Comparison of ENCODE assay signal across 9 cellular contexts in genomic region chr3:126473292-126474168, GRCh38. TPM values are rescaled to one million over a fixed set of nuclear protein-coding genes. Genes with fewer than 3 reads are reported as not detected.
DNase-seq lines count a peak whose midpoint lies in the region; ATAC-seq and TF ChIP-seq lines count a peak whose summit lies in the region.
"Had no signal": no experiment of that assay in that cellular context is flagged by ENCODE, and none has a peak within 500 bp of the region (broad histone marks: within the 10 kb centered on the region; RNA-seq: fewer than 3 reads in every experiment).

No MANE protein-coding gene starts in this region.

- peaks cover 8 to 25% of the 10 kb centered on the region in 2 donors for H3K36me3 Mint-ChIP-seq in naive B cell

- H4K20me1 ChIP-seq in KMS-11 (ENCODE audit: insufficient read depth) = no peaks in the 10 kb centered on the region
- H4K20me1 ChIP-seq in mammary epithelial cell (ENCODE audit: insufficient read depth, low read length) = no peaks in the 10 kb centered on the region

- intact Hi-C loops in mammary epithelial cell (cut with micrococcal nuclease) = loop anchor here (2.0 kb wide), 2 partner anchors 215 to 339 kb away; no protein-coding TSS in a partner anchor
- intact Hi-C loops in thyroid gland (cut with DNase I) = loop anchor here (10.0 kb wide), 1 partner anchor 209 kb away; no protein-coding TSS in a partner anchor

- H3K9me3 ChIP-seq in mammary epithelial cell (replicated peaks; ENCODE audit: insufficient read depth, low read length) = no peaks in the 10 kb centered on the region
- no peaks in the 10 kb centered on the region for H3K9me3 ChIP-seq in thyroid gland

- H3K36me3 ChIP-seq in KMS-11 (ENCODE audit: insufficient read depth) = peaks cover 10% of the 10 kb centered on the region; the same call in 1 of the 2 replicates
- peaks cover 17% of the 10 kb centered on the region for H3K36me3 ChIP-seq in mammary epithelial cell (ENCODE audit: insufficient read depth, low read length)
- peaks cover 28 to 30% of the 10 kb centered on the region in 2 donors for H3K36me3 ChIP-seq in thyroid gland

- peaks cover 45 to 52% (median 51%) of the 10 kb centered on the region in 3 donors for H3K4me1 Mint-ChIP-seq in naive B cell

- H3K4me1 ChIP-seq in KMS-11 (ENCODE audit: low read depth, poor library complexity, severe bottlenecking) = peaks cover 26% of the 10 kb centered on the region
- H3K4me1 ChIP-seq in mammary epithelial cell (ENCODE audit: insufficient read depth, low read length) = peaks cover 34% of the 10 kb centered on the region
- peaks cover 34 to 35% of the 10 kb centered on the region in 2 donors for H3K4me1 ChIP-seq in thyroid gland

- H2AFZ ChIP-seq in KMS-11 (ENCODE audit: low read depth) (no peak overlapping the region), mammary epithelial cell (ENCODE audit: low read depth, low read length) (no peak overlapping the region)

- H3K27ac ChIP-seq in C4-2B = peak overlapping the region; percentile 89
- H3K27ac ChIP-seq in KMS-11 = no peak overlapping the region
- no peak overlapping the region for H3K27ac ChIP-seq in mammary epithelial cell (ENCODE audit: insufficient read depth, low read depth, low read length)
- H3K27ac ChIP-seq in thyroid gland = no peak overlapping the region

- CTCF ChIA-PET in mammary epithelial cell (lab: Charles Lee; ENCODE audit: low non-redundant PET) = no interaction called here

- no peak for DNase-seq in mammary epithelial cell
- DNase-seq in naive B cell = no peak
- no peak for DNase-seq in NCI-H2227 (lab: John Stamatoyannopoulos, UW; ENCODE audit: unreplicated experiment)
- DNase-seq in thyroid gland = no peak

- peak overlapping the region; percentile 65 to 90 (median 83) for H3K4me3 Mint-ChIP-seq in naive B cell

- no peak for ATAC-seq in naive B cell (ENCODE audit: low read depth in 2 of 2)
- no peak for ATAC-seq in HG02642 (IDR thresholded peaks at IDR 0.05; ENCODE audit: poor library complexity, unreplicated experiment)
- no peak for ATAC-seq in activated CD4-positive, CD25-positive, alpha-beta regulatory T cell treated with anti-CD3 and anti-CD28 coated beads, Interleukin-2, amount 50 U/mL, for 24 hours

- H3K9ac ChIP-seq in KMS-11 = no peak overlapping the region
- no peak overlapping the region for H3K9ac ChIP-seq in mammary epithelial cell (ENCODE audit: insufficient read depth, low read length)

- dilution Hi-C loops in mammary epithelial cell (cut with HindIII; ENCODE audit: low sequenced_read_pairs) = no loop called here

- no peak for TF ChIP-seq CTCF in C4-2B (conservative IDR thresholded peaks at IDR 0.05)
- no peak for TF ChIP-seq CTCF in KMS-11 (conservative IDR thresholded peaks at IDR 0.05; ENCODE audit: low read depth, low read length)
- no peak for TF ChIP-seq CTCF in mammary epithelial cell (conservative IDR thresholded peaks at IDR 0.05 in 1 of 2, IDR thresholded peaks at IDR 0.05 in 1 of 2; ENCODE audit: extremely low read depth in 1 of 2, insufficient read depth in 1 of 2, low read depth in 1 of 2, low read length in 2 of 2)
- no peak for TF ChIP-seq CTCF in thyroid gland (IDR thresholded peaks at IDR 0.05)

- no peak for TF ChIP-seq POLR2A in thyroid gland (IDR thresholded peaks at IDR 0.05)

- peak overlapping the region; percentile 12 to 93 (median 44) for H3K27ac Mint-ChIP-seq in naive B cell

- H3K4me2 ChIP-seq in KMS-11 (peak overlapping the region; percentile 65; the same call in 1 of the 2 replicates), mammary epithelial cell (ENCODE audit: insufficient read depth, low read depth, low read length) (peak overlapping the region; percentile 75)

- H3K27me3 ChIP-seq in KMS-11 (ENCODE audit: insufficient read depth, low read depth) = no peaks in the 10 kb centered on the region
- H3K27me3 ChIP-seq in mammary epithelial cell (ENCODE audit: insufficient read depth, low read length) = no peaks in the 10 kb centered on the region
- no peaks in the 10 kb centered on the region for H3K27me3 ChIP-seq in thyroid gland

- H3K79me2 ChIP-seq in KMS-11 (ENCODE audit: insufficient read depth, low read depth) (peaks cover 50% of the 10 kb centered on the region), mammary epithelial cell (ENCODE audit: insufficient read depth, low read length) (peaks cover 66% of the 10 kb centered on the region)

- 90% methylated on average over 6 of the region's 14 CpGs for WGBS in mammary epithelial cell (ENCODE audit: low coverage, missing lambda C conversion rate)
- 68 to 73% methylated on average over 7 to 14 of the region's 14 CpGs for WGBS in thyroid gland, 2 donors

- H3K27me3 Mint-ChIP-seq in naive B cell = no peaks in the 10 kb centered on the region

- no peaks in the 10 kb centered on the region for H3K9me3 Mint-ChIP-seq in naive B cell

- in situ Hi-C loops in mammary epithelial cell (cut with MboI; ENCODE audit: low sequenced_read_pairs in 2 of 2) = no loop called here

- peak overlapping the region; percentile 0 for H3K4me3 ChIP-seq in KMS-11 (IDR thresholded peaks at IDR 0.05; ENCODE audit: insufficient read depth, low read depth, low read length)
- H3K4me3 ChIP-seq in mammary epithelial cell (replicated peaks in 1 of 3; ENCODE audit: insufficient read depth in 1 of 3, low read depth in 2 of 3, low read length in 3 of 3) = peak overlapping the region in 1 of 3 experiments; percentile 1
- H3K4me3 ChIP-seq in thyroid gland (replicated peaks in 1 of 3) = peak overlapping the region in 1 of 3 donors; percentile 57

- BruUV-seq in mammary epithelial cell (replicated peaks; lab: Mats Ljungman, UMichigan) = no TSS peak

RNA-seq across cellular contexts. Expression of gene ZXDC, which starts 2.2 kb away (rescaled TPM):
- 10 to 100 TPM; 27.2 to 30.3 TPM for total RNA-seq in mammary epithelial cell
- polyA plus RNA-seq in mammary epithelial cell = 8.7 TPM
- polyA minus RNA-seq in mammary epithelial cell = 28.0 TPM
- polyA plus RNA-seq in naive B cell (ENCODE audit: low read depth in 6 of 6) = 10 to 100 TPM; 11.9 to 26.9 (median 16.2) TPM
- 10 to 100 TPM; 51.5 to 96.8 (median 57.4) TPM for total RNA-seq in thyroid gland

RNA-seq across cellular contexts. Expression of gene UROC1, which starts 44.0 kb away (rescaled TPM):
- total RNA-seq in mammary epithelial cell (not detected), thyroid gland (not detected)
- polyA plus RNA-seq in mammary epithelial cell (not detected), naive B cell (ENCODE audit: low read depth in 6 of 6) (not detected)
- not detected for polyA minus RNA-seq in mammary epithelial cell
- total RNA-seq: lower leg skin had no signal

RNA-seq across cellular contexts. Expression of gene CHST13, which starts 50.4 kb away (rescaled TPM):
- not detected for total RNA-seq in mammary epithelial cell
- not detected for polyA plus RNA-seq in mammary epithelial cell
- polyA minus RNA-seq in mammary epithelial cell = not detected
- polyA plus RNA-seq in naive B cell (ENCODE audit: low read depth in 6 of 6) = under 1 TPM in 2 of 6 donors, not detected in 4; 0.16 to 0.53 TPM
- under 1 TPM in 2 of 4 donors, not detected in 2; 0.13 to 0.56 TPM for total RNA-seq in thyroid gland
